ENCODE assay signal across 8 cellular contexts in genomic region chr2:55282110-55282917, GRCh38. TPM values are rescaled to one million over a fixed set of nuclear protein-coding genes. Genes with fewer than 3 reads are reported as not detected.
A peak's percentile ranks its signal among the peaks of the same experiment; 100 is the strongest.
DNase-seq lines count a peak whose midpoint lies in the region; ATAC-seq, FAIRE-seq and TF ChIP-seq lines count a peak whose summit lies in the region.

No MANE protein-coding gene starts in this region.

- ATAC-seq in HG03064 (IDR thresholded peaks at IDR 0.05; ENCODE audit: low read depth, unreplicated experiment) (peak; percentile 93), activated B cell treated with CpG ODN at 0.5 μM for 24 hours (ENCODE audit: low read depth) (peak; percentile 99)

- peak overlapping the region; percentile 93 for H3K27ac Mint-ChIP-seq in activated B cell treated with CpG ODN at 0.5 μM for 24 hours

- TF ChIP-seq POLR2A in GM18526 (IDR thresholded peaks at IDR 0.05; ENCODE audit: extremely low read depth, insufficient read length): peak; percentile 90

- DNase-seq in 8988T (peak; percentile 26), NCI-H2171 treated with DMSO at 0.1 percent for 48 hours (lab: John Stamatoyannopoulos, UW) (peak; percentile 88), activated B cell treated with CpG ODN at 0.5 μM for 24 hours (peak; percentile 83), caudate nucleus (lab: John Stamatoyannopoulos, UW) (peak in 58 of 61 donors; percentile 9 to 87 (median 67)), kidney (peak; percentile 96)
- DNase-seq in stimulated activated CD4-positive, alpha-beta T cell treated with anti-CD3 and anti-CD28 coated beads, Interleukin-15, amount 100 ng/mL, for 1 hour (ENCODE audit: low read depth in 1 of 2, low spot score in 1 of 2): peak; percentile 76 to 78

- H3K4me3 ChIP-seq in kidney (ENCODE audit: low read length in 2 of 2): peak overlapping the region; percentile 72 to 89

- intact Hi-C loops in activated B cell treated with CpG ODN at 0.5 μM for 24 hours (cut with micrococcal nuclease) (loop anchor here (1.0 to 5.0 kb wide), 9 partner anchors 13 to 1515 kb away; partner anchors contain the start of genes ACYP2, CCDC88A, CFAP36 and CHAC2), kidney (cut with DNase I) (no loop called here)

- H3K9me3 Mint-ChIP-seq in activated B cell treated with CpG ODN at 0.5 μM for 24 hours: no peaks in the 10 kb centered on the region

- no peaks in the 10 kb centered on the region for H3K36me3 ChIP-seq in kidney (ENCODE audit: control insufficient read depth in 1 of 2, insufficient read depth in 2 of 2, low read length in 2 of 2)

- POLR2A ChIA-PET in activated B cell treated with CpG ODN at 0.5 μM for 24 hours (lab: Charles Lee): interaction anchor here (1.0 to 1.8 kb wide), 5 partner anchors 13 to 237 kb away, joined by 3 to 14 read pairs (median 5); partner anchors contain the start of genes CFAP36, CLHC1, MTIF2 and RPS27A

- CTCF ChIA-PET in activated B cell treated with CpG ODN at 0.5 μM for 24 hours (lab: Charles Lee): no interaction called here

- no peaks in the 10 kb centered on the region for H3K27me3 Mint-ChIP-seq in activated B cell treated with CpG ODN at 0.5 μM for 24 hours

- H3K36me3 Mint-ChIP-seq in activated B cell treated with CpG ODN at 0.5 μM for 24 hours (ENCODE audit: low read depth): peaks cover 3% of the 10 kb centered on the region

- H3K27ac ChIP-seq in caudate nucleus (ENCODE audit: low read depth, low read length) (peak overlapping the region; percentile 94), kidney (ENCODE audit: low read depth in 2 of 2, low read length in 2 of 2) (peak overlapping the region; percentile 84 to 87)

- peak overlapping the region; percentile 88 for H3K4me3 Mint-ChIP-seq in activated B cell treated with CpG ODN at 0.5 μM for 24 hours

- H3K9ac ChIP-seq in kidney (ENCODE audit: low read length in 2 of 2): peak overlapping the region; percentile 88 to 91

- no peaks in the 10 kb centered on the region for H3K9me3 ChIP-seq in kidney (ENCODE audit: control insufficient read depth in 1 of 2, low read length in 2 of 2)

- peaks cover 0 to 5% of the 10 kb centered on the region in 2 donors for H3K4me1 ChIP-seq in kidney (ENCODE audit: control insufficient read depth in 1 of 2, insufficient read depth in 1 of 2, low read depth in 1 of 2, low read length in 2 of 2)

- TF ChIP-seq CTCF in activated B cell treated with CpG ODN at 0.5 μM for 24 hours (IDR thresholded peaks at IDR 0.05) (no peak), kidney (IDR thresholded peaks at IDR 0.05; ENCODE audit: borderline replicate concordance, extremely low read depth, insufficient read depth) (no peak)

- FAIRE-seq in kidney (lab: Jason Lieb, UNC): no peak

- peaks cover 28% of the 10 kb centered on the region for H3K4me1 Mint-ChIP-seq in activated B cell treated with CpG ODN at 0.5 μM for 24 hours

RNA-seq across cellular contexts. Expression of gene MTIF2, which starts 13.3 kb away (rescaled TPM):
- total RNA-seq in activated B cell treated with CpG ODN at 0.5 μM for 24 hours: 37.8 and 40.4 TPM in 2 replicates
- total RNA-seq in kidney: 27.3 TPM
- 26.0 TPM for polyA plus RNA-seq in kidney (ENCODE audit: insufficient read depth, low read depth, low replicate concordance)

RNA-seq across cellular contexts. Expression of gene RPS27A, which starts 49.8 kb away (rescaled TPM):
- total RNA-seq in activated B cell treated with CpG ODN at 0.5 μM for 24 hours (1,833 and 2,316 TPM in 2 replicates), kidney (896 TPM)
- 1,835 TPM for polyA plus RNA-seq in kidney (ENCODE audit: insufficient read depth, low read depth, low replicate concordance)

RNA-seq across cellular contexts. Expression of gene CLHC1, which starts 50.2 kb away (rescaled TPM):
- 7.1 and 10.5 TPM in 2 replicates for total RNA-seq in activated B cell treated with CpG ODN at 0.5 μM for 24 hours
- total RNA-seq in kidney: 14.0 TPM
- 8.3 TPM for polyA plus RNA-seq in kidney (ENCODE audit: insufficient read depth, low read depth, low replicate concordance)

Comparison
In these comparisons a context has a peak if more than half of its experiments do, and no peak if none do; other contexts are left out.
1. Peak in every context shown above with its lines: DNase-seq, ATAC-seq, H3K4me3 ChIP-seq and H3K27ac ChIP-seq.
2. DNase-seq: peak in every context shown above with its lines; median percentile 96 in kidney; 88 in NCI-H2171 treated with DMSO at 0.1 percent for 48 hours; 83 in activated B cell treated with CpG ODN at 0.5 μM for 24 hours; 77 in stimulated activated CD4-positive, alpha-beta T cell treated with anti-CD3 and anti-CD28 coated beads, Interleukin-15, amount 100 ng/mL, for 1 hour; 67 in caudate nucleus; 26 in 8988T.